Comparison of ENCODE assay signal across 10 cellular contexts in the genomic region with DNA sequence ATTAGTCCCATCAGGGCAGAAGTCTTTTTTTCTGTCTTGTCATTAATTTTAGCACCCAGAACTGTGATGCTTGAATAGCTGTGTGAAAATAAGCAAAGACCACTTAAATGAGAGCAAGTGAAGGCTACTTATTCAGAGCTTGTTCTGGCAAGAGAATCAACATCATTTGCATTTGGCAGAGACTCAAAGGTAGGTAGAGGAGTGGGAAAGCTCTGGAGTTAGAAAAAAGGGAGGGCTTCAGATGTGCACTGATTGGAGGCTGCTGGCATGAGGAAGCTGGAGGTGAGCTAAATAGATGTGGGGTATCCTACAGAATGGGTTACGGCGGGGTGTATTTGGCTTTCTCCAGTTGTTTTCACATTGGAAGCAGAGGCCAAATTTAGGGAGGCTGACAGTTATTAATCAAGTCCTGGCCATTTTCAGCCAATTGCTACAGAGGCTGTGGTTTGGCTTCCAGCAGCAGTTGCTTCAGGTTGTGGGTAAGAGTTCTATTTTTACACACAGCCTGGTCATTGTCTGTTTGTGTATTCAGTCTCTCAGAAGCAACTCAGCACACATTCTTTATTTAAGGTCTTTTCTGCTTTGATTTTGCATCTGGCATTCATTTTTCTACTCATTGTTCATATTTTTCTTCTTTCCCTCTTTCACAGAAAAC.
DNase-seq lines count a peak whose midpoint lies in the region; ATAC-seq lines count a peak whose summit lies in the region.
"Had no signal": no experiment of that assay in that cellular context is flagged by ENCODE, and none has a peak within 500 bp of the region (broad histone marks: within the 10 kb centered on the region; RNA-seq: fewer than 3 reads in every experiment).

No MANE protein-coding gene starts in this region.

- H3K9ac ChIP-seq in stomach smooth muscle (ENCODE audit: low read length in 2 of 2), result no peak overlapping the region

- no peak overlapping the region for H3K27ac Mint-ChIP-seq in activated CD4-positive, alpha-beta memory T cell treated with anti-CD3 and anti-CD28 coated beads, Interleukin-2, amount 10 ng/mL, durations not matched to agents 7 days and 5 days

- no peaks in the 10 kb centered on the region for H3K27me3 Mint-ChIP-seq in activated CD4-positive, alpha-beta memory T cell treated with anti-CD3 and anti-CD28 coated beads, Interleukin-2, amount 10 ng/mL, durations not matched to agents 7 days and 5 days

- ATAC-seq in HG03378 (IDR thresholded peaks at IDR 0.05; ENCODE audit: unreplicated experiment) (no peak), GM21786 (IDR thresholded peaks at IDR 0.05; ENCODE audit: unreplicated experiment) (no peak)

- H3K36me3 ChIP-seq in stomach smooth muscle (ENCODE audit: control insufficient read depth in 2 of 2, insufficient read depth in 2 of 2, low read length in 2 of 2), result no peaks in the 10 kb centered on the region

- POLR2A ChIA-PET in activated CD4-positive, alpha-beta memory T cell treated with anti-CD3 and anti-CD28 coated beads, Interleukin-2, amount 10 ng/mL, durations not matched to agents 7 days and 5 days (lab: Charles Lee), result no interaction called here

- no peaks in the 10 kb centered on the region for H3K27me3 ChIP-seq in stomach smooth muscle (ENCODE audit: control insufficient read depth in 1 of 2, insufficient read depth in 2 of 2, low read length in 2 of 2)

- peak overlapping the region; percentile 12 for H3K27ac ChIP-seq in stomach smooth muscle (ENCODE audit: low read length)

- H3K9me3 ChIP-seq in stomach smooth muscle (ENCODE audit: control insufficient read depth in 2 of 2, low read length in 2 of 2), result peaks cover 0 to 3% of the 10 kb centered on the region in 2 donors

- CTCF ChIA-PET in activated CD4-positive, alpha-beta memory T cell treated with anti-CD3 and anti-CD28 coated beads, Interleukin-2, amount 10 ng/mL, durations not matched to agents 7 days and 5 days (lab: Charles Lee), result no interaction called here

- H3K4me3 Mint-ChIP-seq in activated CD4-positive, alpha-beta memory T cell treated with anti-CD3 and anti-CD28 coated beads, Interleukin-2, amount 10 ng/mL, durations not matched to agents 7 days and 5 days, result no peak overlapping the region

- peaks cover 15% of the 10 kb centered on the region for H3K4me1 ChIP-seq in stomach smooth muscle (ENCODE audit: control insufficient read depth, insufficient read depth, low read length)

- peaks cover 35% of the 10 kb centered on the region for H3K9me3 Mint-ChIP-seq in activated CD4-positive, alpha-beta memory T cell treated with anti-CD3 and anti-CD28 coated beads, Interleukin-2, amount 10 ng/mL, durations not matched to agents 7 days and 5 days

- no peaks in the 10 kb centered on the region for H3K36me3 Mint-ChIP-seq in activated CD4-positive, alpha-beta memory T cell treated with anti-CD3 and anti-CD28 coated beads, Interleukin-2, amount 10 ng/mL, durations not matched to agents 7 days and 5 days (ENCODE audit: low read depth)

- DNase-seq in NCI-H510A treated with DMSO at 0.1 percent for 48 hours (lab: John Stamatoyannopoulos, UW) (peak; percentile 26), NCI-H510A (lab: John Stamatoyannopoulos, UW) (no peak), NCI-H748 (lab: John Stamatoyannopoulos, UW; ENCODE audit: unreplicated experiment) (peak; percentile 92), fibroblast of peridontal ligament (ENCODE audit: extremely low read depth) (peak; percentile 97)
- no peak for DNase-seq in activated CD4-positive, alpha-beta memory T cell treated with anti-CD3 and anti-CD28 coated beads, Interleukin-2, amount 10 ng/mL, durations not matched to agents 7 days and 5 days
- DNase-seq: anterior cingulate cortex, hypothalamus had no signal

- H3K4me3 ChIP-seq in stomach smooth muscle (ENCODE audit: low read length in 2 of 2), result peak overlapping the region in 1 of 2 donors; percentile 44

- no peaks in the 10 kb centered on the region for H3K4me1 Mint-ChIP-seq in activated CD4-positive, alpha-beta memory T cell treated with anti-CD3 and anti-CD28 coated beads, Interleukin-2, amount 10 ng/mL, durations not matched to agents 7 days and 5 days

Comparison
In these comparisons a context has a peak if more than half of its experiments do, and no peak if none do; other contexts are left out.
1. DNase-seq: peak in NCI-H510A treated with DMSO at 0.1 percent for 48 hours (single experiment), NCI-H748 (single experiment) and fibroblast of peridontal ligament (single experiment); none in NCI-H510A (single experiment) and activated CD4-positive, alpha-beta memory T cell treated with anti-CD3 and anti-CD28 coated beads, Interleukin-2, amount 10 ng/mL, durations not matched to agents 7 days and 5 days (single experiment).